8 cellular contexts compared by ENCODE assay signal in the genomic region with DNA sequence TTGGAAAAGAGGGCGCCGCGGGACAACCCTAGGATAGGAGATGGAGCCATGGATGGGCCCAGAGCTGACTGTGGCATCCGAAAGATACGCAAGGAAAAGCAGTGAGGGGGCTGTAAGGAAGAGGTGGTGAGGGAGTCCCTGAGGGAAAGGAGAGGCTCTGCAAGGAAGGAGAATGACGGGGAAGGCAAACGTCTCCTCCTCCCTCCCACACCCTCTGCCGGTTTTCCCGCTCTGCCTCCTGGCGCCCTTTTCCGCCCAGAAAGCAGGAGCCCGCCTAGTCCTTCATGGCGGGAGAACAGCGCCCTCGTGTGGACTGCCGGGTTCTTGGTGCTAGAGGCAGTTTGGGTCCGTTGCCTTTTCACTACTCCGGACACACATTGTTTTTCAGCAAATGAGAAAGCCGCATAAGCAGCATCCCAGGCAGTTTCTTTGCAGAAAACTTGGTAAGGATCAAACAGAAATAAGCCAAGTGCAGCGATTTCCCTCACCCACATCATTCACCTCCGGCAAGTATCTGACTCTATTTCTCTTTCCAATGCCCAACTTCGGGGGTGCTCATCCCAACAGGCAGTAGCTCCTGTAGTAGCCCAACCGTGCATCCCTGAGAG.
DNase-seq lines count a peak whose midpoint lies in the region; ATAC-seq, FAIRE-seq and TF ChIP-seq lines count a peak whose summit lies in the region.

No MANE protein-coding gene starts in this region.

- no peaks in the 10 kb centered on the region for H3K36me3 Mint-ChIP-seq in natural killer cell treated with Interleukin-12 subunit alpha and Interleukin-12 subunit beta and Interleukin-15 and Interleukin-18, amount 100 ng/mL, for 72 hours

- H3K4me3 ChIP-seq in OCI-LY1 (ENCODE audit: low read depth, low read length, poor library complexity, severe bottlenecking) (no peak overlapping the region), stomach smooth muscle (ENCODE audit: low read length in 2 of 2) (no peak overlapping the region)

- no peak overlapping the region for H3K27ac Mint-ChIP-seq in natural killer cell treated with Interleukin-12 subunit alpha and Interleukin-12 subunit beta and Interleukin-15 and Interleukin-18, amount 100 ng/mL, for 72 hours

- no peaks in the 10 kb centered on the region for H3K36me3 ChIP-seq in OCI-LY1 (ENCODE audit: insufficient read depth, low read length)
- no peaks in the 10 kb centered on the region for H3K36me3 ChIP-seq in stomach smooth muscle (ENCODE audit: control insufficient read depth in 2 of 2, insufficient read depth in 2 of 2, low read length in 2 of 2)

- ATAC-seq in HG02759 (IDR thresholded peaks at IDR 0.05; ENCODE audit: unreplicated experiment) = peak; percentile 86
- ATAC-seq in natural killer cell treated with Interleukin-12 subunit alpha and Interleukin-12 subunit beta and Interleukin-15 and Interleukin-18, amount 100 ng/mL, for 72 hours = peak in 1 of 2 donors; percentile 66
- ATAC-seq in HG03095 (IDR thresholded peaks at IDR 0.05; ENCODE audit: unreplicated experiment) = no peak

- TF ChIP-seq CTCF in OCI-LY1 (IDR thresholded peaks at IDR 0.05; ENCODE audit: low read length) = peak; percentile 84

- FAIRE-seq in G401.6 (lab: Jason Lieb, UNC) = peak; percentile 56

- no peaks in the 10 kb centered on the region for H3K79me2 ChIP-seq in OCI-LY1 (ENCODE audit: insufficient read depth, low read length)

- H3F3A ChIP-seq in OCI-LY1 (ENCODE audit: insufficient read depth, low read length) = no peaks in the 10 kb centered on the region

- H3K9ac ChIP-seq in OCI-LY1 (ENCODE audit: low read length) = no peak overlapping the region
- H3K9ac ChIP-seq in stomach smooth muscle (ENCODE audit: low read length in 2 of 2) = no peak overlapping the region

- H3K4me2 ChIP-seq in OCI-LY1 (ENCODE audit: low read length) = no peak overlapping the region

- peaks cover 12 to 13% of the 10 kb centered on the region in 2 donors for H3K4me1 Mint-ChIP-seq in natural killer cell treated with Interleukin-12 subunit alpha and Interleukin-12 subunit beta and Interleukin-15 and Interleukin-18, amount 100 ng/mL, for 72 hours (ENCODE audit: low read depth in 2 of 2)

- peaks cover 28 to 42% of the 10 kb centered on the region in 2 donors for H3K27me3 Mint-ChIP-seq in natural killer cell treated with Interleukin-12 subunit alpha and Interleukin-12 subunit beta and Interleukin-15 and Interleukin-18, amount 100 ng/mL, for 72 hours

- no peak overlapping the region for H2AFZ ChIP-seq in OCI-LY1 (ENCODE audit: low read length)

- H3K9me3 ChIP-seq in OCI-LY1 (ENCODE audit: low read length) = no peaks in the 10 kb centered on the region
- H3K9me3 ChIP-seq in stomach smooth muscle (ENCODE audit: control insufficient read depth in 2 of 2, low read length in 2 of 2) = no peaks in the 10 kb centered on the region

- H3K4me1 ChIP-seq in OCI-LY1 (ENCODE audit: insufficient read depth, low read length, severe bottlenecking) (no peaks in the 10 kb centered on the region), stomach smooth muscle (ENCODE audit: control insufficient read depth, insufficient read depth, low read length) (peaks cover 24% of the 10 kb centered on the region)

- no peaks in the 10 kb centered on the region for H3K9me2 ChIP-seq in OCI-LY1 (ENCODE audit: low read depth, low read length)

- peak; percentile 80 for DNase-seq in activated T-cell treated with anti-CD3 and anti-CD28 coated beads, Interleukin-2, amount 50 U/mL, for 48 hours
- peak; percentile 79 for DNase-seq in fibroblast of peridontal ligament (ENCODE audit: extremely low read depth)
- peak; percentile 75 for DNase-seq in natural killer cell treated with Interleukin-12 subunit alpha and Interleukin-12 subunit beta and Interleukin-15 and Interleukin-18, amount 100 ng/mL, for 72 hours (ENCODE audit: low spot score)

- H4K20me1 ChIP-seq in OCI-LY1 (ENCODE audit: insufficient read depth, low read length) = no peaks in the 10 kb centered on the region

- no peaks in the 10 kb centered on the region for H3K9me3 Mint-ChIP-seq in natural killer cell treated with Interleukin-12 subunit alpha and Interleukin-12 subunit beta and Interleukin-15 and Interleukin-18, amount 100 ng/mL, for 72 hours

- H3K27ac ChIP-seq in OCI-LY1 (ENCODE audit: low read depth, low read length, poor library complexity, severe bottlenecking) = no peak overlapping the region
- peak overlapping the region; percentile 46 for H3K27ac ChIP-seq in stomach smooth muscle (ENCODE audit: low read length)

- no peaks in the 10 kb centered on the region for H3K27me3 ChIP-seq in OCI-LY1 (ENCODE audit: insufficient read depth, low read length)
- no peaks in the 10 kb centered on the region for H3K27me3 ChIP-seq in stomach smooth muscle (ENCODE audit: control insufficient read depth in 1 of 2, insufficient read depth in 2 of 2, low read length in 2 of 2)

- H3K4me3 Mint-ChIP-seq in natural killer cell treated with Interleukin-12 subunit alpha and Interleukin-12 subunit beta and Interleukin-15 and Interleukin-18, amount 100 ng/mL, for 72 hours = no peak overlapping the region
